ENCODE assay signal across 37 cellular contexts in genomic region chr2:134843968-134844367, GRCh38. TPM values are rescaled to one million over a fixed set of nuclear protein-coding genes. Genes with fewer than 3 reads are reported as not detected.
"Had no signal": no experiment of that assay in that cellular context is flagged by ENCODE, and none has a peak within 500 bp of the region (broad histone marks: within the 10 kb centered on the region; RNA-seq: fewer than 3 reads in every experiment).

No MANE protein-coding gene starts in this region.

- H3K9me3 ChIP-seq: adrenal gland had no signal

- H3K36me3 Mint-ChIP-seq: activated CD4-positive, alpha-beta memory T cell treated with anti-CD3 and anti-CD28 coated beads for 36 hours; activated naive CD8-positive, alpha-beta T cell treated with anti-CD3 and anti-CD28 coated beads for 36 hours had no signal

- H3K4me3 Mint-ChIP-seq: activated B cell treated with CpG ODN at 0.5 μM for 24 hours; activated CD4-positive, alpha-beta memory T cell treated with anti-CD3 and anti-CD28 coated beads for 36 hours; activated CD4-positive, alpha-beta T cell treated with anti-CD3 and anti-CD28 coated beads, Interleukin-2, amount 10 ng/mL, durations not matched to agents 24 days and 14 days; activated CD8-positive, alpha-beta T cell treated with anti-CD3 and anti-CD28 coated beads for 36 hours; activated naive CD4-positive, alpha-beta T cell treated with anti-CD3 and anti-CD28 coated beads for 36 hours; activated naive CD8-positive, alpha-beta T cell treated with anti-CD3 and anti-CD28 coated beads for 36 hours; activated T-cell treated with anti-CD3 and anti-CD28 coated beads, Interleukin-2, amount 50 U/mL, for 4 hours; activated T-cell treated with anti-CD3 and anti-CD28 coated beads, Interleukin-2, amount 50 U/mL, for 72 hours; activated T-helper 1 cell treated with anti-CD3 and anti-CD28 coated beads, Interleukin-12 subunit alpha, Interleukin-12 subunit beta, Interleukin-2, Interleukin-4 antibody, amounts not matched to agents 30 ng/mL and 10 ng/mL and 1 ng/mL, durations not matched to agents 14 hours and 24 hours and 36 hours; activated T-helper 17 cell treated with anti-CD3 and anti-CD28 coated beads, Interleukin-2, amount 50 U/mL, for 72 hours; brain; T-helper 1 cell treated with Interleukin-12 subunit alpha and Interleukin-12 subunit beta and Interleukin-4 antibody, amounts not matched to agents 30 μg/mL and 1 μg/mL, for 36 hours; T-helper 2 cell treated with Interferon-gamma antibody and Interleukin-4, amounts not matched to agents 5 μg/mL and 100 μg/mL, for 36 hours had no signal

- DNase-seq: activated B cell treated with CpG ODN at 0.5 μM for 24 hours; activated CD4-positive, alpha-beta memory T cell treated with anti-CD3 and anti-CD28 coated beads for 36 hours; activated CD4-positive, alpha-beta T cell treated with anti-CD3 and anti-CD28 coated beads for 4 hours; activated CD4-positive, alpha-beta T cell treated with anti-CD3 and anti-CD28 coated beads, Interleukin-2, amount 50 U/mL, for 1 hour; activated CD4-positive, alpha-beta T cell treated with anti-CD3 and anti-CD28 coated beads, Interleukin-2, amount 50 U/mL, for 4 hours; activated CD4-positive, CD25-positive, alpha-beta regulatory T cell treated with anti-CD3 and anti-CD28 coated beads, Interleukin-2, amount 50 U/mL, for 72 hours; activated CD8-positive, alpha-beta memory T cell treated with anti-CD3 and anti-CD28 coated beads, Interleukin-2, amount 50 U/mL, for 4 hours; activated CD8-positive, alpha-beta T cell treated with anti-CD3 and anti-CD28 coated beads for 36 hours; activated effector memory CD4-positive, alpha-beta T cell treated with anti-CD3 and anti-CD28 coated beads, Interleukin-2, amount 50 U/mL, for 16 hours; activated gamma-delta T cell treated with Interleukin-2 at 50 U/mL for 16 hours; activated naive CD4-positive, alpha-beta T cell; activated naive CD4-positive, alpha-beta T cell treated with anti-CD3 and anti-CD28 coated beads for 36 hours; activated naive CD4-positive, alpha-beta T cell treated with anti-CD3 and anti-CD28 coated beads, Interleukin-2, amount 50 U/mL, for 16 hours; activated naive CD8-positive, alpha-beta T cell treated with anti-CD3 and anti-CD28 coated beads for 36 hours; activated T-cell treated with anti-CD3 and anti-CD28 coated beads for 4 hours; activated T-cell treated with anti-CD3 and anti-CD28 coated beads, Interleukin-2, amount 50 U/mL, for 1 hour; activated T-cell treated with anti-CD3 and anti-CD28 coated beads, Interleukin-2, amount 50 U/mL, for 4 hours; activated T-cell treated with anti-CD3 and anti-CD28 coated beads, Interleukin-2, amount 50 U/mL, for 72 hours; adrenal gland; amniotic stem cell; aorta; central memory CD4-positive, alpha-beta T cell; T-helper 1 cell; T-helper 2 cell; T-helper 9 cell had no signal

- H3K4me3 ChIP-seq: adrenal gland had no signal

- ATAC-seq: activated CD8-positive, alpha-beta T cell treated with anti-CD3 and anti-CD28 coated beads for 36 hours; activated naive CD4-positive, alpha-beta T cell treated with anti-CD3 and anti-CD28 coated beads, Interleukin-2, amount 50 U/mL, for 72 hours; activated T-cell treated with anti-CD3 and anti-CD28 coated beads, Interleukin-2, amount 50 U/mL, for 4 hours; activated T-cell treated with anti-CD3 and anti-CD28 coated beads, Interleukin-2, amount 50 U/mL, for 72 hours; activated T-helper 17 cell treated with anti-CD3 and anti-CD28 coated beads, Interleukin-2, amount 50 U/mL, for 72 hours had no signal

- H3K9me3 Mint-ChIP-seq: activated CD4-positive, alpha-beta memory T cell treated with anti-CD3 and anti-CD28 coated beads for 36 hours; activated CD4-positive, alpha-beta T cell treated with anti-CD3 and anti-CD28 coated beads, Interleukin-2, amount 10 ng/mL, durations not matched to agents 24 days and 14 days; activated T-cell treated with anti-CD3 and anti-CD28 coated beads, Interleukin-2, amount 50 U/mL, for 4 hours; activated T-helper 1 cell treated with anti-CD3 and anti-CD28 coated beads, Interleukin-12 subunit alpha, Interleukin-12 subunit beta, Interleukin-2, Interleukin-4 antibody, amounts not matched to agents 30 ng/mL and 10 ng/mL and 1 ng/mL, durations not matched to agents 14 hours and 24 hours and 36 hours; activated T-helper 17 cell treated with anti-CD3 and anti-CD28 coated beads, Interleukin-2, amount 50 U/mL, for 72 hours; T-helper 2 cell treated with Interferon-gamma antibody and Interleukin-4, amounts not matched to agents 5 μg/mL and 100 μg/mL, for 36 hours had no signal

- H3K27ac ChIP-seq: adrenal gland, VCaP had no signal

- H3K27ac Mint-ChIP-seq: activated B cell treated with CpG ODN at 0.5 μM for 24 hours; activated CD4-positive, alpha-beta memory T cell treated with anti-CD3 and anti-CD28 coated beads for 36 hours; activated CD4-positive, alpha-beta T cell treated with anti-CD3 and anti-CD28 coated beads, Interleukin-2, amount 10 ng/mL, durations not matched to agents 24 days and 14 days; activated CD8-positive, alpha-beta T cell treated with anti-CD3 and anti-CD28 coated beads for 36 hours; activated naive CD4-positive, alpha-beta T cell treated with anti-CD3 and anti-CD28 coated beads for 36 hours; activated naive CD4-positive, alpha-beta T cell treated with anti-CD3 and anti-CD28 coated beads, Interleukin-2, amount 50 U/mL, for 72 hours; activated naive CD8-positive, alpha-beta T cell treated with anti-CD3 and anti-CD28 coated beads for 36 hours; activated T-cell treated with anti-CD3 and anti-CD28 coated beads, Interleukin-2, amount 50 U/mL, for 72 hours; activated T-helper 1 cell treated with anti-CD3 and anti-CD28 coated beads, Interleukin-12 subunit alpha, Interleukin-12 subunit beta, Interleukin-2, Interleukin-4 antibody, amounts not matched to agents 30 ng/mL and 10 ng/mL and 1 ng/mL, durations not matched to agents 14 hours and 24 hours and 36 hours; activated T-helper 17 cell treated with anti-CD3 and anti-CD28 coated beads, Interleukin-2, amount 50 U/mL, for 72 hours; T-helper 1 cell treated with Interleukin-12 subunit alpha and Interleukin-12 subunit beta and Interleukin-4 antibody, amounts not matched to agents 30 μg/mL and 1 μg/mL, for 36 hours; T-helper 2 cell treated with Interferon-gamma antibody and Interleukin-4, amounts not matched to agents 5 μg/mL and 100 μg/mL, for 36 hours had no signal

- FAIRE-seq: TTC549 had no signal

- H3K27me3 ChIP-seq: adrenal gland had no signal

- H3K4me1 ChIP-seq: adrenal gland had no signal

- H3K4me1 Mint-ChIP-seq: activated B cell treated with CpG ODN at 0.5 μM for 24 hours; activated CD4-positive, alpha-beta T cell treated with anti-CD3 and anti-CD28 coated beads, Interleukin-2, amount 10 ng/mL, durations not matched to agents 24 days and 14 days; activated naive CD8-positive, alpha-beta T cell treated with anti-CD3 and anti-CD28 coated beads for 36 hours; activated T-helper 17 cell treated with anti-CD3 and anti-CD28 coated beads, Interleukin-2, amount 50 U/mL, for 72 hours had no signal

- H3K36me3 ChIP-seq: adrenal gland had no signal

RNA-seq across cellular contexts. Expression of gene ACMSD, which starts 5.6 kb away (rescaled TPM):
- total RNA-seq: activated B cell treated with CpG ODN at 0.5 μM for 24 hours; activated CD4-positive, alpha-beta memory T cell treated with anti-CD3 and anti-CD28 coated beads for 36 hours; activated CD4-positive, alpha-beta T cell treated with anti-CD3 and anti-CD28 coated beads, Interleukin-2, amount 10 ng/mL, durations not matched to agents 24 days and 14 days; activated CD8-positive, alpha-beta memory T cell treated with anti-CD3 and anti-CD28 coated beads for 36 hours; activated CD8-positive, alpha-beta T cell treated with anti-CD3 and anti-CD28 coated beads for 36 hours; activated naive CD4-positive, alpha-beta T cell treated with anti-CD3 and anti-CD28 coated beads for 36 hours; activated naive CD4-positive, alpha-beta T cell treated with anti-CD3 and anti-CD28 coated beads, Interleukin-2, amount 50 U/mL, for 72 hours; activated naive CD8-positive, alpha-beta T cell treated with anti-CD3 and anti-CD28 coated beads for 36 hours; activated T-cell treated with anti-CD3 and anti-CD28 coated beads, Interleukin-2, amount 50 U/mL, for 4 hours; activated T-cell treated with anti-CD3 and anti-CD28 coated beads, Interleukin-2, amount 50 U/mL, for 72 hours; activated T-helper 1 cell treated with anti-CD3 and anti-CD28 coated beads, Interleukin-12 subunit alpha, Interleukin-12 subunit beta, Interleukin-2, Interleukin-4 antibody, amounts not matched to agents 30 ng/mL and 10 ng/mL and 1 ng/mL, durations not matched to agents 14 hours and 24 hours and 36 hours; activated T-helper 17 cell treated with anti-CD3 and anti-CD28 coated beads, Interleukin-2, amount 50 U/mL, for 72 hours; aorta; cardiac septum; cerebellum had no signal
- polyA plus RNA-seq: aorta had no signal
